1 cellular context compared by ENCODE assay signal in the genomic region with DNA sequence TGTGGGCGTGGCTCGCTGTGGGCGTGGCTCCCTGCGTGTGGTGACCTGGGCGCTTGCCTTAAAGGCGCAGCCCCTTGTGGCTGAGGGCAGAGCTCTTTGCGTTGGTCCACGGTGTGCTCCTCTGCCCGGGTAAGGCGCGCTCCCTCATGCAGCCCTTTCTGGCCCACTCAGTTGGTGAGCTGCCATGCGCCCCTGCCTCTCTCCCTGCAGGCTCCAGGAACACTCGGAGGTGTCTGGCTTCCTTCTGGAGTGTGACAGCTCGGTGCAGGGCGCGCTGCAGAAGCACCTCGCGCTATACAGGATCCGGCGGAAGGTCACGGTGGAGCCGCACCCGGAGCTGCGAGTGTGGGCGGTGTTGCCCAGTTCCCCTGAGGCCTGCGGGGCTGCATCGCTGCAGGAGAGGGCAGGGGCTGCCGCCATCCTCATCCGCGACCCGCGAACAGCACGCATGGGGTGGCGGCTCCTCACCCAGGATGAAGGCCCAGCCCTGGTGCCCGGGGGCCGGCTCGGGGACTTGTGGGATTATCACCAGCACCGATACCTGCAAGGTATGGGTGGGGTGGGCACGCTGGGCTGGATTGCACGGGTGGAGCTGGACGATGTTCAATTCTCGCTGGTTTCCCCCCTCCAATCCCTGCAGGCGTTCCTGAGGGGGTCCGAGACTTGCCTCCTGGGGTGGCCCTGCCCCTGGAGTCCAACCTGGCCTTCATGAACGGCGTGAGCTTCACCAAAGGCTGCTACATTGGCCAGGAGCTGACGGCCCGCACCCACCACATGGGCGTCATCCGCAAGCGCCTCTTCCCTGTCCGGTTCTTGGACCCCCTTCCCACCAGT.
TF ChIP-seq lines count a peak whose summit lies in the region.

No MANE protein-coding gene starts in this region.

TF ChIP-seq in HepG2, 621 proteins besides CTCF, POLR2A, EP300 and RAD21 (continued from another document):
- TF ChIP-seq, protein P1, sequence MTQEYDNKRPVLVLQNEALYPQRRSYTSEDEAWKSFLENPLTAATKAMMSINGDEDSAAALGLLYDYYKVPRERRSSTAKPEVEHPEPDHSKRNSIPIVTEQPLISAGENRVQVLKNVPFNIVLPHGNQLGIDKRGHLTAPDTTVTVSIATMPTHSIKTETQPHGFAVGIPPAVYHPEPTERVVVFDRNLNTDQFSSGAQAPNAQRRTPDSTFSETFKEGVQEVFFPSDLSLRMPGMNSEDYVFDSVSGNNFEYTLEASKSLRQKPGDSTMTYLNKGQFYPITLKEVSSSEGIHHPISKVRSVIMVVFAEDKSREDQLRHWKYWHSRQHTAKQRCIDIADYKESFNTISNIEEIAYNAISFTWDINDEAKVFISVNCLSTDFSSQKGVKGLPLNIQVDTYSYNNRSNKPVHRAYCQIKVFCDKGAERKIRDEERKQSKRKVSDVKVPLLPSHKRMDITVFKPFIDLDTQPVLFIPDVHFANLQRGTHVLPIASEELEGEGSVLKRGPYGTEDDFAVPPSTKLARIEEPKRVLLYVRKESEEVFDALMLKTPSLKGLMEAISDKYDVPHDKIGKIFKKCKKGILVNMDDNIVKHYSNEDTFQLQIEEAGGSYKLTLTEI (CRISPR knock-in tag; conservative IDR thresholded peaks at IDR 0.05), result no peak
- TF ChIP-seq THAP11 (CRISPR knock-in tag; IDR thresholded peaks at IDR 0.05) (no peak), KLF6 (CRISPR knock-in tag; IDR thresholded peaks at IDR 0.05) (no peak), TGIF2 (CRISPR knock-in tag; IDR thresholded peaks at IDR 0.05) (no peak), STAT5B (CRISPR knock-in tag; IDR thresholded peaks at IDR 0.05) (no peak), SP1 (IDR thresholded peaks at IDR 0.05) (no peak), SP1 (CRISPR knock-in tag; IDR thresholded peaks at IDR 0.05) (peak; percentile 85)
- TF ChIP-seq, protein P2, sequence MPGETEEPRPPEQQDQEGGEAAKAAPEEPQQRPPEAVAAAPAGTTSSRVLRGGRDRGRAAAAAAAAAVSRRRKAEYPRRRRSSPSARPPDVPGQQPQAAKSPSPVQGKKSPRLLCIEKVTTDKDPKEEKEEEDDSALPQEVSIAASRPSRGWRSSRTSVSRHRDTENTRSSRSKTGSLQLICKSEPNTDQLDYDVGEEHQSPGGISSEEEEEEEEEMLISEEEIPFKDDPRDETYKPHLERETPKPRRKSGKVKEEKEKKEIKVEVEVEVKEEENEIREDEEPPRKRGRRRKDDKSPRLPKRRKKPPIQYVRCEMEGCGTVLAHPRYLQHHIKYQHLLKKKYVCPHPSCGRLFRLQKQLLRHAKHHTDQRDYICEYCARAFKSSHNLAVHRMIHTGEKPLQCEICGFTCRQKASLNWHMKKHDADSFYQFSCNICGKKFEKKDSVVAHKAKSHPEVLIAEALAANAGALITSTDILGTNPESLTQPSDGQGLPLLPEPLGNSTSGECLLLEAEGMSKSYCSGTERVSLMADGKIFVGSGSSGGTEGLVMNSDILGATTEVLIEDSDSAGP (CRISPR knock-in tag; IDR thresholded peaks at IDR 0.05; ENCODE audit: borderline replicate concordance), result peak; percentile 97
